ENCODE assay signal across 8 cellular contexts in the genomic region with DNA sequence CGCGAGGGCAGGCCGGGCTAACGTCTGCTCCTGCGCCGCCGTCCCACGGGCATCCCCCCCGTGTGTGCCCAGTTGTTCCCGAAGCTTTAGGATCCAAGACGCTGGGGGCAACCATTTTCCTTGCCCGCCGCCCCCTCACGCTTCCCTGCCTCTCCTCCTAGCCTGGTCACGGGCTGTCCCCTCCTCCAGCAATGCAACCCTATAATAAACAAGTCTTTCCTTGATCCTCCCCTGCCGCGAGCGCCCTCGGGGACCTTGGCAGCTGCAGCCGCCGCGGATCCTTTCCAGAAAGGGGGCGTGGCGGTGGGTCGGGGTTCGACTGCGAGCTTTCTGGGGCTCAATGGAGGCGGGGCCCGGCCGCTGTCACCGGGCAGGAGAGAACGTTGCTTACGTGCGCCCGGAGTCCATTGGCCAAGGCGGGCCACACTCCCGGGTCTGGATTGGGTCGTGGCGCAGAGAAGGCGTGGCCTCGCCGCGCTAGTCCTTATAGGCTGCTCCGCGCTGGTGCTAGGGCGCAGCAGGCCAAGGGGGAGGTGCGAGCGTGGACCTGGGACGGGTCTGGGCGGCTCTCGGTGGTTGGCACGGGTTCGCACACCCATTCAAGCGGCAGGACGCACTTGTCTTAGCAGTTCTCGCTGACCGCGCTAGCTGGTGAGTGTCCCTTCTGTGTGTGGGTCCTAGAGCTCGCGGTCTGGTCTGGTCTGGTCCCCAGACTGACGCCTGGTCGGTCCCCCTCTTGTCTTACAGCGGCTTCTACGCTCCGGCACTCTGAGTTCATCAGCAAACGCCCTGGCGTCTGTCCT. TPM values are rescaled to one million over a fixed set of nuclear protein-coding genes. Genes with fewer than 3 reads are reported as not detected.
DNase-seq lines count a peak whose midpoint lies in the region; ATAC-seq and TF ChIP-seq lines count a peak whose summit lies in the region.

A gene with protein sequence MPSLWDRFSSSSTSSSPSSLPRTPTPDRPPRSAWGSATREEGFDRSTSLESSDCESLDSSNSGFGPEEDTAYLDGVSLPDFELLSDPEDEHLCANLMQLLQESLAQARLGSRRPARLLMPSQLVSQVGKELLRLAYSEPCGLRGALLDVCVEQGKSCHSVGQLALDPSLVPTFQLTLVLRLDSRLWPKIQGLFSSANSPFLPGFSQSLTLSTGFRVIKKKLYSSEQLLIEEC (plus strand): TSS at position 515 of the 803 bp plus-strand sequence. CDS start 293 bp downstream, outside the sequence.

- peaks cover 2 to 13% (median 13%) of the 10 kb centered on the region in 3 donors for H3K27me3 Mint-ChIP-seq in CD14-positive monocyte (ENCODE audit: low read depth in 3 of 3)

- under 1% methylated on average over 67 of the region's 67 CpGs for WGBS in liver

- peaks cover 0 to 5% (median 1%) of the 10 kb centered on the region in 4 donors for H3K36me3 ChIP-seq in liver (ENCODE audit: control insufficient read depth in 4 of 4, insufficient read depth in 3 of 4, low read depth in 1 of 4, low read length in 3 of 4)

- peaks cover 13 to 23% of the 10 kb centered on the region in 2 donors for H3K36me3 Mint-ChIP-seq in CD14-positive monocyte

- H3K9me3 Mint-ChIP-seq in CD14-positive monocyte: peaks cover 0 to 2% (median 0%) of the 10 kb centered on the region in 7 donors

- TF ChIP-seq CTCF in CD14-positive monocyte (IDR thresholded peaks at IDR 0.05) (no peak), liver (IDR thresholded peaks at IDR 0.05; ENCODE audit: low read depth, low read length, missing input control) (no peak)

- peak within 1 kb of the TSS; percentile 63 to 79 (median 65) for H3K4me3 ChIP-seq in liver (ENCODE audit: low read depth in 1 of 3, low read length in 3 of 3)

- peak in 1 of 2 donors; percentile 63 for TF ChIP-seq RAD21 in liver (IDR thresholded peaks at IDR 0.05)

- H3K27ac ChIP-seq in liver (ENCODE audit: low read depth in 1 of 2, low read length in 2 of 2): peak within 1 kb of the TSS; percentile 97 to 98

- DNase-seq in CD14-positive monocyte (ENCODE audit: low spot score) (peak; percentile 97), NCI-H82 (lab: John Stamatoyannopoulos, UW) (peak; percentile 99), dermis microvascular lymphatic vessel endothelial cell (ENCODE audit: low read depth in 2 of 2) (peak; percentile 93 to 99)
- peak; percentile 99 for DNase-seq in activated CD4-positive, alpha-beta T cell treated with anti-CD3 and anti-CD28 coated beads, Interleukin-2, amount 50 U/mL, for 48 hours
- peak; percentile 98 for DNase-seq in stimulated activated CD4-positive, alpha-beta T cell treated with anti-CD3 and anti-CD28 coated beads, Interleukin-4, amount 100 ng/mL, for 24 hours

- intact Hi-C loops in CD14-positive monocyte (cut with micrococcal nuclease): loop anchor here (2.0 to 5.0 kb wide), 6 partner anchors 17 to 63 kb away; partner anchors contain the start of genes ANAPC16 (in 1 of the 2) and ASCC1 (in 1 of the 2)

- H3K9ac ChIP-seq in liver (ENCODE audit: low read depth in 1 of 2, low read length in 2 of 2): peak within 1 kb of the TSS; percentile 76 to 88

- peaks cover 33% of the 10 kb centered on the region for H3K4me1 Mint-ChIP-seq in CD14-positive monocyte

- peak; percentile 86 for ATAC-seq in GM19397 (IDR thresholded peaks at IDR 0.05; ENCODE audit: unreplicated experiment)
- ATAC-seq in HG03571 (IDR thresholded peaks at IDR 0.05; ENCODE audit: unreplicated experiment): peak; percentile 76

- no peaks in the 10 kb centered on the region for H3K27me3 ChIP-seq in liver (ENCODE audit: control insufficient read depth in 4 of 4, insufficient read depth in 4 of 4, low read length in 3 of 4)

- H3K4me1 ChIP-seq in liver (ENCODE audit: control insufficient read depth in 4 of 4, insufficient read depth in 4 of 4, low read length in 3 of 4): peaks cover 3 to 35% (median 22%) of the 10 kb centered on the region in 4 donors

- H3K9me3 ChIP-seq in liver (ENCODE audit: control insufficient read depth in 4 of 4, low read length in 3 of 4): no peaks in the 10 kb centered on the region

- peak within 1 kb of the TSS; percentile 98 for H3K4me3 Mint-ChIP-seq in CD14-positive monocyte

- peak within 1 kb of the TSS; percentile 86 to 95 (median 94) for H3K27ac Mint-ChIP-seq in CD14-positive monocyte

TF ChIP-seq in liver, 16 proteins besides CTCF, POLR2A, EP300 and RAD21:
- TF ChIP-seq NR2F2 (IDR thresholded peaks at IDR 0.05) (peak; percentile 45), YY1 (IDR thresholded peaks at IDR 0.05) (peak; percentile 87), ZBTB33 (IDR thresholded peaks at IDR 0.05) (peak; percentile 0), GABPA (IDR thresholded peaks at IDR 0.05 in 1 of 2, conservative IDR thresholded peaks at IDR 0.05 in 1 of 2) (no peak), HNF4G (IDR thresholded peaks at IDR 0.05) (no peak), TAF1 (conservative IDR thresholded peaks at IDR 0.05) (peak; percentile 95), MAX (IDR thresholded peaks at IDR 0.05) (no peak), HNF4A (conservative IDR thresholded peaks at IDR 0.05) (peak; percentile 53 to 71), FOXA1 (IDR thresholded peaks at IDR 0.05) (no peak), FOXA2 (IDR thresholded peaks at IDR 0.05) (no peak), EGR1 (IDR thresholded peaks at IDR 0.05; ENCODE audit: low read depth in 2 of 2) (peak; percentile 26 to 54), SP1 (IDR thresholded peaks at IDR 0.05) (peak; percentile 96), JUND (IDR thresholded peaks at IDR 0.05) (peak; percentile 55 to 73), RXRA (IDR thresholded peaks at IDR 0.05) (peak; percentile 69)
- TF ChIP-seq, protein P1, sequence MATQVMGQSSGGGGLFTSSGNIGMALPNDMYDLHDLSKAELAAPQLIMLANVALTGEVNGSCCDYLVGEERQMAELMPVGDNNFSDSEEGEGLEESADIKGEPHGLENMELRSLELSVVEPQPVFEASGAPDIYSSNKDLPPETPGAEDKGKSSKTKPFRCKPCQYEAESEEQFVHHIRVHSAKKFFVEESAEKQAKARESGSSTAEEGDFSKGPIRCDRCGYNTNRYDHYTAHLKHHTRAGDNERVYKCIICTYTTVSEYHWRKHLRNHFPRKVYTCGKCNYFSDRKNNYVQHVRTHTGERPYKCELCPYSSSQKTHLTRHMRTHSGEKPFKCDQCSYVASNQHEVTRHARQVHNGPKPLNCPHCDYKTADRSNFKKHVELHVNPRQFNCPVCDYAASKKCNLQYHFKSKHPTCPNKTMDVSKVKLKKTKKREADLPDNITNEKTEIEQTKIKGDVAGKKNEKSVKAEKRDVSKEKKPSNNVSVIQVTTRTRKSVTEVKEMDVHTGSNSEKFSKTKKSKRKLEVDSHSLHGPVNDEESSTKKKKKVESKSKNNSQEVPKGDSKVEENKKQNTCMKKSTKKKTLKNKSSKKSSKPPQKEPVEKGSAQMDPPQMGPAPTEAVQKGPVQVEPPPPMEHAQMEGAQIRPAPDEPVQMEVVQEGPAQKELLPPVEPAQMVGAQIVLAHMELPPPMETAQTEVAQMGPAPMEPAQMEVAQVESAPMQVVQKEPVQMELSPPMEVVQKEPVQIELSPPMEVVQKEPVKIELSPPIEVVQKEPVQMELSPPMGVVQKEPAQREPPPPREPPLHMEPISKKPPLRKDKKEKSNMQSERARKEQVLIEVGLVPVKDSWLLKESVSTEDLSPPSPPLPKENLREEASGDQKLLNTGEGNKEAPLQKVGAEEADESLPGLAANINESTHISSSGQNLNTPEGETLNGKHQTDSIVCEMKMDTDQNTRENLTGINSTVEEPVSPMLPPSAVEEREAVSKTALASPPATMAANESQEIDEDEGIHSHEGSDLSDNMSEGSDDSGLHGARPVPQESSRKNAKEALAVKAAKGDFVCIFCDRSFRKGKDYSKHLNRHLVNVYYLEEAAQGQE (IDR thresholded peaks at IDR 0.05): peak; percentile 89
- TF ChIP-seq, protein P2, sequence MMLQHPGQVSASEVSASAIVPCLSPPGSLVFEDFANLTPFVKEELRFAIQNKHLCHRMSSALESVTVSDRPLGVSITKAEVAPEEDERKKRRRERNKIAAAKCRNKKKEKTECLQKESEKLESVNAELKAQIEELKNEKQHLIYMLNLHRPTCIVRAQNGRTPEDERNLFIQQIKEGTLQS (IDR thresholded peaks at IDR 0.05): no peak

RNA-seq across cellular contexts. Expression of the gene that starts here (rescaled TPM):
- 10 to 100 TPM; 26.1 to 45.8 TPM for polyA plus RNA-seq in CD14-positive monocyte
- 128 and 193 TPM in 2 replicates for total RNA-seq in dermis microvascular lymphatic vessel endothelial cell
- 10 to 100 TPM; 18.4 to 39.9 TPM for total RNA-seq in liver
- 10 to 100 TPM; 47.4 to 69.0 TPM for polyA plus RNA-seq in liver

Comparison
In these comparisons a context has a peak if more than half of its experiments do, and no peak if none do; other contexts are left out.
1. Peak in every context shown above with its lines: DNase-seq, ATAC-seq, H3K4me3 ChIP-seq and H3K27ac ChIP-seq.